ENCODE assay signal across 12 cellular contexts in genomic region chr1:41482001-41482765, GRCh38. TPM values are rescaled to one million over a fixed set of nuclear protein-coding genes. Genes with fewer than 3 reads are reported as not detected.
A peak's percentile ranks its signal among the peaks of the same experiment; 100 is the strongest.
DNase-seq lines count a peak whose midpoint lies in the region; ATAC-seq and TF ChIP-seq lines count a peak whose summit lies in the region.
"Had no signal": no experiment of that assay in that cellular context is flagged by ENCODE, and none has a peak within 500 bp of the region (broad histone marks: within the 10 kb centered on the region; RNA-seq: fewer than 3 reads in every experiment).

No MANE protein-coding gene starts in this region.

- no peak for ATAC-seq in GM23338
- peak in 3 of 4 donors; percentile 2 to 77 (median 3) for ATAC-seq in psoas muscle
- ATAC-seq in HG02970 (IDR thresholded peaks at IDR 0.05; ENCODE audit: low FRiP score, unreplicated experiment), result no peak
- ATAC-seq in GM21619 (IDR thresholded peaks at IDR 0.05; ENCODE audit: unreplicated experiment), result no peak

- H3K36me3 ChIP-seq in GM23338 (ENCODE audit: insufficient read depth) (no peaks in the 10 kb centered on the region), psoas muscle (ENCODE audit: insufficient read depth in 1 of 2, low read depth in 1 of 2) (no peaks in the 10 kb centered on the region)

- H3K4me3 ChIP-seq in GM23338 (no peak overlapping the region), epithelial cell of esophagus (ENCODE audit: low read length) (peak overlapping the region; percentile 7), psoas muscle (no peak overlapping the region)

- H4K20me1 ChIP-seq in GM23338 (replicated peaks; ENCODE audit: insufficient read depth), result no peaks in the 10 kb centered on the region

- H3K27me3 ChIP-seq in GM23338 (ENCODE audit: insufficient read depth) (no peaks in the 10 kb centered on the region), psoas muscle (ENCODE audit: insufficient read depth in 3 of 3, low read length in 2 of 3) (no peaks in the 10 kb centered on the region)

- peaks cover 7% of the 10 kb centered on the region for H3K27me3 Mint-ChIP-seq in GM23338 (ENCODE audit: insufficient read depth, low read depth, poor library complexity)

- no peaks in the 10 kb centered on the region for H3F3A ChIP-seq in GM23338 (replicated peaks; ENCODE audit: low read depth)

- no peak overlapping the region for H3K4me3 Mint-ChIP-seq in GM23338

- TF ChIP-seq CTCF in GM23338 (conservative IDR thresholded peaks at IDR 0.05; ENCODE audit: low read depth in 2 of 2), result no peak
- TF ChIP-seq CTCF in epithelial cell of esophagus (IDR thresholded peaks at IDR 0.05; ENCODE audit: insufficient read depth, low read depth, low read length, missing control alignments), result no peak
- TF ChIP-seq CTCF in psoas muscle (IDR thresholded peaks at IDR 0.05), result no peak

- H3K79me2 ChIP-seq in GM23338 (replicated peaks; ENCODE audit: insufficient read depth), result no peaks in the 10 kb centered on the region

- H3K9me2 ChIP-seq in GM23338 (ENCODE audit: insufficient read depth), result no peaks in the 10 kb centered on the region

- 0 out of 2 replicates have a peak overlapping the region, but pooled peaks have one; percentile 74 for H2AFZ ChIP-seq in GM23338

- no peaks in the 10 kb centered on the region for H3K36me3 Mint-ChIP-seq in GM23338 (ENCODE audit: low read depth)

- no peaks in the 10 kb centered on the region for H3K9me3 ChIP-seq in psoas muscle

- H3K27ac Mint-ChIP-seq in GM23338, result no peak overlapping the region

- H3K27ac ChIP-seq in GM23338 (ENCODE audit: low read depth) (no peak overlapping the region), psoas muscle (peak overlapping the region; percentile 72)

- WGBS in psoas muscle, 3 donors, result 55 to 66% (median 60%) methylated on average over 18 of the region's 18 CpGs

- no peaks in the 10 kb centered on the region for H3K9me3 Mint-ChIP-seq in GM23338

- H3K4me1 ChIP-seq in GM23338 (ENCODE audit: insufficient read depth) (peaks cover 16% of the 10 kb centered on the region), psoas muscle (peaks cover 55% of the 10 kb centered on the region)

- no peak for DNase-seq in GM23338 (ENCODE audit: low spot score)
- DNase-seq in NCI-H345 (lab: John Stamatoyannopoulos, UW), result peak; percentile 60
- DNase-seq in epithelial cell of esophagus (ENCODE audit: low read depth), result peak; percentile 81
- peak in 1 of 2 donors; percentile 70 for DNase-seq in psoas muscle
- no peak for DNase-seq in stimulated activated CD4-positive, alpha-beta T cell treated with anti-CD3 and anti-CD28 coated beads, Interleukin-15, amount 100 ng/mL, for 24 hours
- DNase-seq in AG08395 (ENCODE audit: low spot score), result no peak
- DNase-seq: activated T-cell treated with anti-CD3 and anti-CD28 coated beads, Interleukin-2, amount 50 U/mL, for 1 hour; effector CD4-positive, alpha-beta T cell; GDM1 had no signal

- intact Hi-C loops in psoas muscle (cut with DNase I), result no loop called here

- H3K4me2 ChIP-seq in GM23338, result no peak overlapping the region

- H3K4me1 Mint-ChIP-seq in GM23338, result peaks cover 26% of the 10 kb centered on the region

TF ChIP-seq in GM23338, 12 proteins besides CTCF, POLR2A, EP300 and RAD21 (continues in another document):
- TF ChIP-seq NANOG (IDR thresholded peaks at IDR 0.05; ENCODE audit: borderline replicate concordance) (no peak), JUNB (IDR thresholded peaks at IDR 0.05; ENCODE audit: unreplicated experiment) (no peak), REST (IDR thresholded peaks at IDR 0.05; ENCODE audit: unreplicated experiment) (no peak), ETS1 (IDR thresholded peaks at IDR 0.05) (no peak), CREB1 (CRISPR knock-in tag; IDR thresholded peaks at IDR 0.05; ENCODE audit: low read depth) (no peak), EZH2phosphoT487 (IDR thresholded peaks at IDR 0.05; ENCODE audit: unreplicated experiment) (no peak)

RNA-seq across cellular contexts. Expression of gene EDN2, which starts 2.3 kb away (rescaled TPM):
- total RNA-seq in GM23338 (2014; rRNA removed; shearing (Covaris generic)), result not detected in 2 replicates
- polyA plus RNA-seq in GM23338 (2016; fragmentation: Nextera tagmentation; extraction: Ambion mirVana) (not detected in 2 replicates), psoas muscle (under 1 TPM in 2 of 3 donors, not detected in 1; 0.03 to 0.10 TPM)
- total RNA-seq in psoas muscle, result not detected
- total RNA-seq: liver had no signal

Comparison
In these comparisons a context has a peak if more than half of its experiments do, and no peak if none do; other contexts are left out.
1. ATAC-seq: peak in psoas muscle (3 of 4); none in GM23338 (single experiment), HG02970 (single experiment) and GM21619 (single experiment).
2. DNase-seq: peak in NCI-H345 (single experiment) and epithelial cell of esophagus (single experiment); none in GM23338 (single experiment), stimulated activated CD4-positive, alpha-beta T cell treated with anti-CD3 and anti-CD28 coated beads, Interleukin-15, amount 100 ng/mL, for 24 hours (single experiment) and AG08395 (single experiment).